ENCODE assay signal across 14 cellular contexts in the genomic region with DNA sequence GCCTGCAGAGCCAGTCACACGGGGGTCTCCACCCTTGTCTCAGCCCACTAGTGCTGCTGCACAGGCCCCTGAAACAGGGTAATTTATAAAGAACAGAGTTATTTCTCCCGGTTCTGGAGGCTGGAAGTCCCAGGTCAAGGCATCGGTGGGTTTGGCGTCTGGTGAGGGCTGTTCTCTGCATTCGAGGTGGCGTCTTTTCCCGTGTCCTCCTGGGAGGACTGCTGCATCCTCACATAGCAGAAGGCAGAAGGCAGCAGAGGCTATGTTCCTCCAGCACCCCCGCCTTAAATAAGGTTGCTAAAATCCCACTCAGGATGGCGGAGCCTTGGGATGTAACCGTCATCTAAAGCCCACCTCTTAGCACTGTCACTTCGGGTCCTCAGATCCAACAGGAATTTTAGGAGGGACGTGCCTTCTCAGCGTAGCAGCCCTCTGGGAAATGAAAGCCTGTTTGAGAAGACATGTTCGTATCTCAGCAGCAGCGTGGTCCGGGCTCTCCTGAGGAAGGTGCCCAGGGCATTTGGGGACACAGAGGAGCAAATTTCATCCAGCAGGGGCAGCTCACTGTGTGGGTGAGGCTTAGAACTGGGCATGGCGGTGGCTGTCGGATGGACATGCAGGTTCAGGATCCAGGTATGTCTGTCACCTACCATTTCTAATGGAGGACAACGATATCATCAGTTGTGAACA.
"Had no signal": no experiment of that assay in that cellular context is flagged by ENCODE, and none has a peak within 500 bp of the region (broad histone marks: within the 10 kb centered on the region; RNA-seq: fewer than 3 reads in every experiment).

No MANE protein-coding gene starts in this region.

- H3K27me3 ChIP-seq: heart left ventricle, tibial artery had no signal

- DNase-seq: activated CD4-positive, alpha-beta T cell treated with anti-CD3 and anti-CD28 coated beads for 48 hours; activated T-cell treated with anti-CD3 and anti-CD28 coated beads for 4 hours; effector memory CD4-positive, alpha-beta T cell; heart left ventricle; left colon; lower lobe of right lung; psoas muscle; tibial artery had no signal

- H3K27ac ChIP-seq: epithelial cell of prostate, heart left ventricle, lower lobe of right lung, psoas muscle, tibial artery had no signal

- H3K9me3 Mint-ChIP-seq: dendritic cell treated with granulocyte-macrophage colony-stimulating factor and Interleukin-4, amounts not matched to agents 40 ng/mL and 50 ng/mL, for 4 days; mesothelial cell of epicardium; neural crest cell; stimulated activated memory B cell treated with anti-CD40 and anti-IgM and Interleukin-4, amounts not matched to agents 10 μg/mL and 1 μg/mL and 100 μg/mL, for 72 hours; T-helper 1 cell treated with Interleukin-12 subunit alpha and Interleukin-12 subunit beta and Interleukin-4 antibody, amounts not matched to agents 30 μg/mL and 1 μg/mL, for 36 hours had no signal

- H3K27ac Mint-ChIP-seq: dendritic cell treated with granulocyte-macrophage colony-stimulating factor and Interleukin-4, amounts not matched to agents 40 ng/mL and 50 ng/mL, for 4 days; mesothelial cell of epicardium; stimulated activated memory B cell treated with anti-CD40 and anti-IgM and Interleukin-4, amounts not matched to agents 10 μg/mL and 1 μg/mL and 100 μg/mL, for 72 hours had no signal

- H3K4me1 ChIP-seq: lower lobe of right lung had no signal

- ATAC-seq: heart left ventricle; left colon; lower lobe of right lung; psoas muscle; stimulated activated memory B cell treated with anti-CD40 and anti-IgM and Interleukin-4, amounts not matched to agents 10 μg/mL and 1 μg/mL and 100 μg/mL, for 72 hours had no signal

- H3K27me3 Mint-ChIP-seq: stimulated activated memory B cell treated with anti-CD40 and anti-IgM and Interleukin-4, amounts not matched to agents 10 μg/mL and 1 μg/mL and 100 μg/mL, for 72 hours had no signal

- H3K4me3 ChIP-seq: heart left ventricle, lower lobe of right lung, psoas muscle, tibial artery had no signal

- H3K4me3 Mint-ChIP-seq: dendritic cell treated with granulocyte-macrophage colony-stimulating factor and Interleukin-4, amounts not matched to agents 40 ng/mL and 50 ng/mL, for 4 days; mesothelial cell of epicardium; neural crest cell; stimulated activated memory B cell treated with anti-CD40 and anti-IgM and Interleukin-4, amounts not matched to agents 10 μg/mL and 1 μg/mL and 100 μg/mL, for 72 hours; T-helper 1 cell treated with Interleukin-12 subunit alpha and Interleukin-12 subunit beta and Interleukin-4 antibody, amounts not matched to agents 30 μg/mL and 1 μg/mL, for 36 hours had no signal

- H3K9me3 ChIP-seq: heart left ventricle, lower lobe of right lung, psoas muscle, tibial artery had no signal
